In the genomic region with DNA sequence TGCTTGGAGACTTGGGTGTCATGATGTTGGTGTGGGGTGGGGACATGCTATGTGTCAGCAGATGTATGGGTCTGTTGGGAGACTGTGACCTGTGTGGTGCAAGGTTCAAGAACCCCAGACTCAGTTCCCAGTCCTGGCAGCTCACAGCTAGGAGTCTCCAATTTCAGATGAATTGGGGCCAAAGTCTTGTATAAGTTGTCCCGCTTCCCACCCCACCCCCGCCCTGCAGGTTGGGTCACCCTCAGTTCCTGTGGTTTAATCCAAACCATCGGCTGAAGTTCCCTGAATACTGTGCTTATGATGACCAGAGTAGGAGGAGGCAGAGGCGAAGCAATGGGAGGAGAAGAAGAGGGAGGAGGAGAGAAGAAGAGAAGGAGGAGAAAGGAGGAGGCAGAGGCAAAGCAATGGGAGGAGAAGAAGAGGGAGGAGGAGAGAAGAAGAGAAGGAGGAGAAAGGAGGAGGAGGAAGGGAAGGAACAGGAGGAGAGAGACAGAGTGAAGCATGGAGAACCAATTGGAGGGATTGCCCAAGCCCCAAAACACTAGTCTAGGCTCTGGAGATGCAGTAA, we compare ENCODE assay signal across 25 cellular contexts.
DNase-seq lines count a peak whose midpoint lies in the region; ATAC-seq, FAIRE-seq and TF ChIP-seq lines count a peak whose summit lies in the region.
"Had no signal": no experiment of that assay in that cellular context is flagged by ENCODE, and none has a peak within 500 bp of the region (broad histone marks: within the 10 kb centered on the region; RNA-seq: fewer than 3 reads in every experiment).

No MANE protein-coding gene starts in this region.

- H3K4me2 ChIP-seq in astrocyte (ENCODE audit: low read length) = no peak overlapping the region

- H3K9ac ChIP-seq in astrocyte (ENCODE audit: low read length) = no peak overlapping the region
- H3K9ac ChIP-seq: BLaER1 treated with 17β-estradiol and CSF1 and Interleukin-3, amounts not matched to agents 10 nM and 100 nM had no signal

- peaks cover 13% of the 10 kb centered on the region for H3K4me1 Mint-ChIP-seq in astrocyte (ENCODE audit: low read depth, unreplicated experiment)

- no peaks in the 10 kb centered on the region for H3K79me2 ChIP-seq in astrocyte (ENCODE audit: insufficient read depth, low read length)

- no peaks in the 10 kb centered on the region for H3K9me3 Mint-ChIP-seq in astrocyte (ENCODE audit: unreplicated experiment)
- H3K9me3 Mint-ChIP-seq: naive thymus-derived CD4-positive, alpha-beta T cell had no signal

- H4K20me1 ChIP-seq in astrocyte (ENCODE audit: insufficient read depth, low read length) = no peaks in the 10 kb centered on the region

- H3K4me3 ChIP-seq in astrocyte (ENCODE audit: insufficient read depth, low read depth, low read length) = no peak overlapping the region
- no peak overlapping the region for H3K4me3 ChIP-seq in sigmoid colon
- H3K4me3 ChIP-seq: BLaER1 treated with 17β-estradiol and CSF1 and Interleukin-3, amounts not matched to agents 10 nM and 100 nM; gastrocnemius medialis; SJCRH30 had no signal

- H3K27me3 Mint-ChIP-seq in astrocyte (ENCODE audit: low read depth, unreplicated experiment) = peaks cover 3% of the 10 kb centered on the region
- H3K27me3 Mint-ChIP-seq: naive thymus-derived CD4-positive, alpha-beta T cell had no signal

- no peak for TF ChIP-seq EP300 in sigmoid colon (IDR thresholded peaks at IDR 0.05)

- H3K36me3 ChIP-seq in astrocyte (ENCODE audit: insufficient read depth, low read length) (no peaks in the 10 kb centered on the region), sigmoid colon (no peaks in the 10 kb centered on the region)
- H3K36me3 ChIP-seq: BLaER1 treated with 17β-estradiol and CSF1 and Interleukin-3, amounts not matched to agents 10 nM and 100 nM; gastrocnemius medialis; SJCRH30 had no signal

- in situ Hi-C loops in GM13976 (cut with MboI; ENCODE audit: low sequenced_read_pairs, unreplicated experiment) = no loop called here

- H3K4me1 ChIP-seq in astrocyte (ENCODE audit: insufficient read depth, low read length) (peaks cover 35% of the 10 kb centered on the region), sigmoid colon (peaks cover 0 to 9% (median 0%) of the 10 kb centered on the region in 4 donors)
- H3K4me1 ChIP-seq: gastrocnemius medialis, SJCRH30 had no signal

- H3K27ac ChIP-seq in astrocyte (ENCODE audit: low read depth, low read length) = no peak overlapping the region
- no peak overlapping the region for H3K27ac ChIP-seq in sigmoid colon
- H3K27ac ChIP-seq: BLaER1 treated with 17β-estradiol and CSF1 and Interleukin-3, amounts not matched to agents 10 nM and 100 nM; gastrocnemius medialis; SJCRH30 had no signal

- no peak for TF ChIP-seq POLR2A in sigmoid colon (IDR thresholded peaks at IDR 0.05)

- TF ChIP-seq CTCF in GM13976 (IDR thresholded peaks at IDR 0.05; ENCODE audit: borderline replicate concordance, control extremely low read depth, extremely low read depth, insufficient read depth, missing control alignments) (no peak), astrocyte (IDR thresholded peaks at IDR 0.05; ENCODE audit: insufficient read depth, low read depth, low read length) (no peak), sigmoid colon (IDR thresholded peaks at IDR 0.05) (no peak)

- peak; percentile 68 for FAIRE-seq in astrocyte (lab: Jason Lieb, UNC)
- FAIRE-seq: G401.6, islet of Langerhans had no signal

- no peak overlapping the region for H2AFZ ChIP-seq in astrocyte (ENCODE audit: low read depth, low read length)

- no peak overlapping the region for H3K4me3 Mint-ChIP-seq in astrocyte (ENCODE audit: unreplicated experiment)
- H3K4me3 Mint-ChIP-seq: mesothelial cell of epicardium; naive thymus-derived CD4-positive, alpha-beta T cell had no signal

- peak; percentile 3 for DNase-seq in GM13976 (ENCODE audit: low spot score)
- DNase-seq in astrocyte (ENCODE audit: low read depth) = peak; percentile 60
- peak; percentile 69 for DNase-seq in fibroblast of peridontal ligament (ENCODE audit: extremely low read depth)
- peak; percentile 39 for DNase-seq in sigmoid colon
- no peak for DNase-seq in LoVo (ENCODE audit: low spot score)
- DNase-seq in activated CD8-positive, alpha-beta memory T cell treated with anti-CD3 and anti-CD28 coated beads, Interleukin-2, amount 50 U/mL, for 4 hours = no peak
- DNase-seq: activated gamma-delta T cell treated with Interleukin-2 at 50 U/mL for 16 hours; activated T-cell treated with anti-CD3 and anti-CD28 coated beads, Interleukin-2, amount 50 U/mL, for 1 hour; effector CD4-positive, alpha-beta T cell; gastrocnemius medialis; HCEC 1CT; hypothalamus; KG1; naive thymus-derived CD4-positive, alpha-beta T cell; NCI-H1436; NCI-H2107; nucleus accumbens; SJCRH30; T-helper 2 cell had no signal

- H3K36me3 Mint-ChIP-seq in astrocyte (ENCODE audit: low read depth, unreplicated experiment) = no peaks in the 10 kb centered on the region
- H3K36me3 Mint-ChIP-seq: mesothelial cell of epicardium; naive thymus-derived CD4-positive, alpha-beta T cell had no signal

- ATAC-seq in HG02798 (IDR thresholded peaks at IDR 0.05; ENCODE audit: poor library complexity, unreplicated experiment) = no peak
- no peak for ATAC-seq in GM19328 (IDR thresholded peaks at IDR 0.05; ENCODE audit: unreplicated experiment)
- ATAC-seq: gastrocnemius medialis; naive thymus-derived CD4-positive, alpha-beta T cell had no signal

- no peaks in the 10 kb centered on the region for H3K27me3 ChIP-seq in astrocyte (ENCODE audit: insufficient read depth, low read length)
- H3K27me3 ChIP-seq in sigmoid colon = no peaks in the 10 kb centered on the region
- H3K27me3 ChIP-seq: gastrocnemius medialis, SJCRH30 had no signal

- H3K9me3 ChIP-seq in astrocyte (ENCODE audit: insufficient read depth, low read depth, low read length) (no peaks in the 10 kb centered on the region), sigmoid colon (no peaks in the 10 kb centered on the region)
- H3K9me3 ChIP-seq: BLaER1 treated with 17β-estradiol and CSF1 and Interleukin-3, amounts not matched to agents 10 nM and 100 nM; gastrocnemius medialis; SJCRH30 had no signal

- intact Hi-C loops in sigmoid colon (cut with DNase I) = no loop called here

- 47 to 87% methylated on average over 4 of the region's 4 CpGs for WGBS in sigmoid colon, 2 donors

- H3K27ac Mint-ChIP-seq in astrocyte (ENCODE audit: unreplicated experiment) = no peak overlapping the region
- H3K27ac Mint-ChIP-seq: mesothelial cell of epicardium; naive thymus-derived CD4-positive, alpha-beta T cell had no signal

Comparison
In these comparisons a context has a peak if more than half of its experiments do, and no peak if none do; other contexts are left out.
1. DNase-seq: peak in GM13976 (single experiment), astrocyte (single experiment), fibroblast of peridontal ligament (single experiment) and sigmoid colon (single experiment); none in LoVo (single experiment) and activated CD8-positive, alpha-beta memory T cell treated with anti-CD3 and anti-CD28 coated beads, Interleukin-2, amount 50 U/mL, for 4 hours (single experiment).